ENCODE assay signal across 8 cellular contexts in genomic region chr4:40309250-40309774, GRCh38. TPM values are rescaled to one million over a fixed set of nuclear protein-coding genes. Genes with fewer than 3 reads are reported as not detected.
A peak's percentile ranks its signal among the peaks of the same experiment; 100 is the strongest.
DNase-seq lines count a peak whose midpoint lies in the region; ATAC-seq and TF ChIP-seq lines count a peak whose summit lies in the region.

No MANE protein-coding gene starts in this region.

- no peaks in the 10 kb centered on the region for H3K9me1 ChIP-seq in IMR-90 (ENCODE audit: insufficient read depth, low read length)

- BruUV-seq in IMR-90 (replicated peaks; lab: Mats Ljungman, UMichigan), result no TSS peak

- H3K4me1 ChIP-seq in IMR-90 (ENCODE audit: control insufficient read depth, insufficient read depth, low read length), result no peaks in the 10 kb centered on the region
- peaks cover 10% of the 10 kb centered on the region for H3K4me1 ChIP-seq in suprapubic skin

- TF ChIP-seq CTCF in IMR-90 (conservative IDR thresholded peaks at IDR 0.05; ENCODE audit: low read depth, low read length) (peak; percentile 88), neural crest cell (conservative IDR thresholded peaks at IDR 0.05) (peak; percentile 92), suprapubic skin (IDR thresholded peaks at IDR 0.05) (peak; percentile 61 to 86)

- peak overlapping the region; percentile 85 for H3K27ac Mint-ChIP-seq in neural crest cell (ENCODE audit: unreplicated experiment)

- H3K27me3 ChIP-seq in IMR-90 (ENCODE audit: control insufficient read depth, insufficient read depth, low read length), result peaks cover 10% of the 10 kb centered on the region
- H3K27me3 ChIP-seq in suprapubic skin, result no peaks in the 10 kb centered on the region

- H3K14ac ChIP-seq in IMR-90 (replicated peaks; ENCODE audit: low read depth, low read length), result no peak overlapping the region

- DNase-seq in ACHN (peak; percentile 74), IMR-90 (peak; percentile 77), fibroblast of gingiva (ENCODE audit: low read depth) (peak; percentile 64), neural crest cell (ENCODE audit: low read depth, low spot score) (peak; percentile 92), suprapubic skin (ENCODE audit: low spot score in 2 of 2) (peak; percentile 90 to 91), NOMO-1 treated with DMSO at 0.1 percent for 48 hours (lab: John Stamatoyannopoulos, UW; ENCODE audit: unreplicated experiment) (no peak)
- peak; percentile 80 for DNase-seq in activated CD8-positive, alpha-beta memory T cell treated with anti-CD3 and anti-CD28 coated beads, Interleukin-2, amount 50 U/mL, for 1 hour (ENCODE audit: extremely low read depth)

- peak overlapping the region; percentile 56 for H3K4me2 ChIP-seq in IMR-90 (ENCODE audit: low read depth, low read length)

- in situ Hi-C loops in ACHN (cut with HindIII; ENCODE audit: low pct_ligation_motif_present, low pct_unique_long_range_greater_than_20kb, low sequenced_read_pairs), result no loop called here
- in situ Hi-C loops in IMR-90 (cut with MboI; ENCODE audit: low sequenced_read_pairs), result loop anchor here (25.0 kb wide), 2 partner anchors 247 to 622 kb away; partner anchors contain the start of genes N4BP2 and UBE2K

- no peak overlapping the region for H3K23ac ChIP-seq in IMR-90 (ENCODE audit: low read depth, low read length)

- peak overlapping the region; percentile 85 for H2AFZ ChIP-seq in IMR-90 (replicated peaks; ENCODE audit: low read length, poor library complexity)

- no peak overlapping the region for H3K9ac ChIP-seq in IMR-90 (ENCODE audit: low read depth, low read length)

- peaks cover 27% of the 10 kb centered on the region for H3K4me1 Mint-ChIP-seq in neural crest cell

- no peaks in the 10 kb centered on the region for H3K27me3 Mint-ChIP-seq in neural crest cell (ENCODE audit: low read depth)

- peak overlapping the region; percentile 39 for H3K4me3 Mint-ChIP-seq in neural crest cell

- no peak overlapping the region for H2AK5ac ChIP-seq in IMR-90 (ENCODE audit: low read depth, low read length)

- H3K36me3 ChIP-seq in IMR-90 (ENCODE audit: control insufficient read depth, insufficient read depth, low read length), result no peaks in the 10 kb centered on the region
- H3K36me3 ChIP-seq in suprapubic skin, result no peaks in the 10 kb centered on the region

- no peak for TF ChIP-seq EP300 in suprapubic skin (IDR thresholded peaks at IDR 0.05)

- H4K5ac ChIP-seq in IMR-90 (ENCODE audit: low read depth, low read length), result no peak overlapping the region

- no peak overlapping the region for H2BK15ac ChIP-seq in IMR-90 (ENCODE audit: low read depth, low read length)

- ATAC-seq in GM19351 (IDR thresholded peaks at IDR 0.05; ENCODE audit: unreplicated experiment) (peak; percentile 40), IMR-90 (ENCODE audit: low read depth) (peak; percentile 99)

- no peaks in the 10 kb centered on the region for H3K79me1 ChIP-seq in IMR-90 (ENCODE audit: low read depth in 1 of 2, low read length in 2 of 2)

- H2BK20ac ChIP-seq in IMR-90 (ENCODE audit: low read depth, low read length), result peak overlapping the region; percentile 72; the same call in 1 of the 2 replicates

- H2BK5ac ChIP-seq in IMR-90 (ENCODE audit: low read depth, low read length, poor library complexity, severe bottlenecking), result no peak overlapping the region

- H3K9me3 ChIP-seq in IMR-90 (ENCODE audit: control insufficient read depth, insufficient read depth, low read length), result peaks cover 3% of the 10 kb centered on the region; the same call in 1 of the 2 replicates
- no peaks in the 10 kb centered on the region for H3K9me3 ChIP-seq in suprapubic skin

- no peaks in the 10 kb centered on the region for H4K20me1 ChIP-seq in IMR-90 (ENCODE audit: insufficient read depth, low read length)

- 9% methylated on average over 6 of the region's 10 CpGs; no CpG with 5 or more reads in 1 of the 2 experiments for WGBS in IMR-90 (ENCODE audit: extremely low coverage in 2 of 2, insufficient read length in 1 of 2), 2 experiments
- 3% methylated on average over 10 of the region's 10 CpGs for WGBS in suprapubic skin

- no peak overlapping the region for H4K8ac ChIP-seq in IMR-90 (ENCODE audit: low read depth in 2 of 2, low read length in 2 of 2)

- H3K4me3 ChIP-seq in IMR-90 (ENCODE audit: insufficient read depth, low read depth, low read length), result no peak overlapping the region
- H3K4me3 ChIP-seq in suprapubic skin, result no peak overlapping the region

- intact Hi-C loops in IMR-90 (cut with micrococcal nuclease), result loop anchor here (1.0 kb wide), 3 partner anchors 159 to 331 kb away; partner anchors contain the start of gene N4BP2

- peak overlapping the region; percentile 66 for H2AK9ac ChIP-seq in IMR-90 (replicated peaks; ENCODE audit: low read depth, low read length, poor library complexity)

- H2BK120ac ChIP-seq in IMR-90 (ENCODE audit: low read depth, low read length), result peak overlapping the region; percentile 51; the same call in 1 of the 2 replicates

- CTCF ChIA-PET in IMR-90 (lab: Yijun Ruan, JAX), result interaction anchor here (0.6 to 1.4 kb wide), 8 partner anchors 7 to 1819 kb away, joined by 3 to 4 read pairs (median 3); no protein-coding TSS in a partner anchor

- no peak overlapping the region for H4K91ac ChIP-seq in IMR-90 (ENCODE audit: insufficient read depth, low read depth, low read length)

- dilution Hi-C loops in IMR-90 (cut with HindIII; ENCODE audit: low sequenced_read_pairs, unreplicated experiment), result no loop called here

- no peak overlapping the region for H3K27ac ChIP-seq in IMR-90 (ENCODE audit: insufficient read depth, low read length)
- H3K27ac ChIP-seq in suprapubic skin, result no peak overlapping the region

- H3K56ac ChIP-seq in IMR-90 (ENCODE audit: extremely low read depth, insufficient read depth, low read length), result no peak overlapping the region

- no peak overlapping the region for H3K18ac ChIP-seq in IMR-90 (ENCODE audit: low read depth, low read length)

- POLR2A ChIA-PET in IMR-90 (lab: Charles Lee; ENCODE audit: unreplicated experiment), result no interaction called here

- TF ChIP-seq POLR2A in IMR-90 (IDR thresholded peaks at IDR 0.05; ENCODE audit: low read depth, low read length), result no peak
- no peak for TF ChIP-seq POLR2A in suprapubic skin (IDR thresholded peaks at IDR 0.05)

- H3K9me3 Mint-ChIP-seq in neural crest cell, result peaks cover 6% of the 10 kb centered on the region

- peaks cover 4% of the 10 kb centered on the region for H3K36me3 Mint-ChIP-seq in neural crest cell (ENCODE audit: low read depth)

- H3K4ac ChIP-seq in IMR-90 (ENCODE audit: low read depth, low read length), result no peak overlapping the region

- TF ChIP-seq RAD21 in IMR-90 (IDR thresholded peaks at IDR 0.05; ENCODE audit: low read length), result peak; percentile 83

TF ChIP-seq in IMR-90, 13 proteins besides CTCF, POLR2A, EP300 and RAD21:
- TF ChIP-seq MAZ (IDR thresholded peaks at IDR 0.05; ENCODE audit: borderline replicate concordance, low read depth, low read length), result no peak
- no peak for TF ChIP-seq FOS (IDR thresholded peaks at IDR 0.05; ENCODE audit: low read depth, low read length)
- TF ChIP-seq SMC3 (IDR thresholded peaks at IDR 0.05; ENCODE audit: low read depth, low read length), result peak; percentile 89

RNA-seq across cellular contexts. Expression of gene CHRNA9, which starts 25.8 kb away (rescaled TPM):
- total RNA-seq in IMR-90 (2012; rRNA removed), result not detected in 2 replicates
- not detected in 2 replicates for polyA plus RNA-seq in IMR-90 (2012; rRNA removed)
- not detected in 2 replicates for polyA plus RNA-seq in IMR-90 (2012; cell fraction: cytosol; rRNA removed)
- polyA plus RNA-seq in IMR-90 (2012; cell fraction: nucleus; rRNA removed; ENCODE audit: low replicate concordance), result not detected in 2 replicates
- not detected in 2 replicates for total RNA-seq in neural crest cell
- 1 to 10 TPM in 1 of 4 donors, under 1 TPM in 2, not detected in 1; 0.34 to 2.4 (median 0.38) TPM for total RNA-seq in suprapubic skin
